Comparison of ENCODE assay signal across 8 cellular contexts in genomic region chr19:1057185-1057857, GRCh38. TPM values are rescaled to one million over a fixed set of nuclear protein-coding genes. Genes with fewer than 3 reads are reported as not detected.
A peak's percentile ranks its signal among the peaks of the same experiment; 100 is the strongest.
DNase-seq lines count a peak whose midpoint lies in the region; ATAC-seq and TF ChIP-seq lines count a peak whose summit lies in the region.

No MANE protein-coding gene starts in this region.

- CTCF ChIA-PET in T-cell (lab: Charles Lee) = interaction anchor here (0.6 to 0.7 kb wide), 2 partner anchors 10 to 32 kb away, joined by 3 to 7 read pairs; no protein-coding TSS in a partner anchor

- no peaks in the 10 kb centered on the region for H3K9me3 ChIP-seq in GM23248 (ENCODE audit: low read depth)
- peaks cover 0 to 22% (median 0%) of the 10 kb centered on the region in 3 donors for H3K9me3 ChIP-seq in adrenal gland (replicated peaks in 1 of 3)
- H3K9me3 ChIP-seq in gastroesophageal sphincter = peaks cover 0 to 55% (median 0%) of the 10 kb centered on the region in 3 donors

- no peaks in the 10 kb centered on the region for H3K79me2 ChIP-seq in GM23248 (ENCODE audit: insufficient read depth)

- H4K20me1 ChIP-seq in GM23248 (ENCODE audit: insufficient read depth) = no peaks in the 10 kb centered on the region

- no peaks in the 10 kb centered on the region for H3K9me2 ChIP-seq in GM23248 (ENCODE audit: insufficient read depth)

- H3K4me3 ChIP-seq in AG10803 (ENCODE audit: low read length) (no peak overlapping the region), GM23248 (no peak overlapping the region), adrenal gland (no peak overlapping the region), gastroesophageal sphincter (no peak overlapping the region)

- intact Hi-C loops in adrenal gland (cut with DNase I) = no loop called here

- no peaks in the 10 kb centered on the region for H3K36me3 ChIP-seq in GM23248 (ENCODE audit: low read depth)
- H3K36me3 ChIP-seq in adrenal gland (replicated peaks in 1 of 2) = no peaks in the 10 kb centered on the region
- peaks cover 0 to 44% of the 10 kb centered on the region in 2 donors for H3K36me3 ChIP-seq in gastroesophageal sphincter

- 14 to 19% methylated on average over 3 of the region's 3 CpGs for WGBS in GM23248 (ENCODE audit: low coverage in 1 of 2, low lambda C conversion rate in 2 of 2, missing lambda C conversion rate in 2 of 2), 2 experiments
- WGBS in adrenal gland, 4 donors = 43 to 57% (median 54%) methylated on average over 3 of the region's 3 CpGs
- WGBS in gastroesophageal sphincter (ENCODE audit: low coverage in 1 of 2), 2 donors = 71% methylated on average over 2 of the region's 3 CpGs; no CpG with 5 or more reads in 1 of the 2 donors

- no peak for TF ChIP-seq POLR2A in adrenal gland (IDR thresholded peaks at IDR 0.05)
- TF ChIP-seq POLR2A in gastroesophageal sphincter (IDR thresholded peaks at IDR 0.05) = no peak

- H3K27me3 ChIP-seq in GM23248 (replicated peaks; ENCODE audit: insufficient read depth) (no peaks in the 10 kb centered on the region), adrenal gland (no peaks in the 10 kb centered on the region), gastroesophageal sphincter (no peaks in the 10 kb centered on the region)

- H3K9me3 Mint-ChIP-seq in T-cell = no peaks in the 10 kb centered on the region

- POLR2A ChIA-PET in T-cell (lab: Charles Lee) = no interaction called here

- peak overlapping the region; percentile 73 to 95 for H3K27ac Mint-ChIP-seq in T-cell

- TF ChIP-seq EP300 in gastroesophageal sphincter (IDR thresholded peaks at IDR 0.05) = no peak

- H3K4me1 ChIP-seq in GM23248 (ENCODE audit: insufficient read depth) (no peaks in the 10 kb centered on the region), adrenal gland (replicated peaks in 1 of 2) (no peaks in the 10 kb centered on the region), gastroesophageal sphincter (no peaks in the 10 kb centered on the region)

- H3F3A ChIP-seq in GM23248 (ENCODE audit: insufficient read depth) = no peaks in the 10 kb centered on the region

- H3K27ac ChIP-seq in GM23248 = no peak overlapping the region
- no peak overlapping the region for H3K27ac ChIP-seq in adrenal gland
- H3K27ac ChIP-seq in gastroesophageal sphincter = no peak overlapping the region

- ATAC-seq in T-cell (replicated peaks in 1 of 4) (peak; percentile 79 to 82 (median 79)), gastroesophageal sphincter (no peak)

- H3K36me3 Mint-ChIP-seq in T-cell = peaks cover 29% of the 10 kb centered on the region

- no peak overlapping the region for H3K9ac ChIP-seq in GM23248

- in situ Hi-C loops in GM23248 (cut with MboI) = no loop called here

- DNase-seq in AG10803 (ENCODE audit: low read depth) (peak; percentile 67), GM23248 (peak; percentile 76), T-cell (peak in 3 of 34 experiments; percentile 38 to 55 (median 51)), fibroblast of gingiva (ENCODE audit: low read depth) (peak; percentile 73), HPDE6-E6E7 (ENCODE audit: extremely low spot score) (no peak), adrenal gland (no peak), COLO829 (ENCODE audit: low spot score) (no peak)

- peaks cover 19 to 30% (median 25%) of the 10 kb centered on the region in 3 donors for H3K4me1 Mint-ChIP-seq in T-cell

- H3K4me2 ChIP-seq in GM23248 (ENCODE audit: unreplicated experiment) = no peak overlapping the region

- peak overlapping the region in 1 of 3 donors; percentile 43 for H3K4me3 Mint-ChIP-seq in T-cell

- TF ChIP-seq CTCF in AG10803 (conservative IDR thresholded peaks at IDR 0.05; ENCODE audit: low read length) = no peak
- TF ChIP-seq CTCF in adrenal gland (IDR thresholded peaks at IDR 0.05) = peak in 2 of 6 experiments; percentile 9 to 10
- TF ChIP-seq CTCF in gastroesophageal sphincter (IDR thresholded peaks at IDR 0.05) = no peak

- no peaks in the 10 kb centered on the region for H3K27me3 Mint-ChIP-seq in T-cell

- no peak overlapping the region for H2AFZ ChIP-seq in GM23248

RNA-seq across cellular contexts. Expression of gene ARHGAP45, which starts 9.6 kb away (rescaled TPM):
- total RNA-seq in GM23248 (2014; rRNA removed; shearing (Covaris generic)) = 1.5 and 6.3 TPM in 2 replicates
- polyA plus RNA-seq in GM23248 (2016; fragmentation: Nextera tagmentation; extraction: Ambion mirVana) = 3.2 and 3.5 TPM in 2 replicates
- 1,000 to 10,000 TPM in 3 of 5 donors, 100 to 1,000 TPM in 2; 729 to 1,130 (median 1,073) TPM for total RNA-seq in T-cell
- 10 to 100 TPM; 18.8 to 74.3 (median 34.8) TPM for total RNA-seq in adrenal gland
- 10 to 100 TPM in 2 of 3 donors, 1 to 10 TPM in 1; 1.6 to 75.4 (median 30.2) TPM for polyA plus RNA-seq in adrenal gland
- 10 to 100 TPM in 3 of 4 donors, 1 to 10 TPM in 1; 9.5 to 29.8 (median 14.6) TPM for total RNA-seq in gastroesophageal sphincter

RNA-seq across cellular contexts. Expression of gene ABCA7, which starts 17.4 kb away (rescaled TPM):
- total RNA-seq in GM23248 (2014; rRNA removed; shearing (Covaris generic)) = 1.1 and 2.1 TPM in 2 replicates
- polyA plus RNA-seq in GM23248 (2016; fragmentation: Nextera tagmentation; extraction: Ambion mirVana) = 1.7 and 2.6 TPM in 2 replicates
- total RNA-seq in T-cell = 100 to 1,000 TPM; 166 to 217 (median 178) TPM
- 10 to 100 TPM in 7 of 8 donors, 1 to 10 TPM in 1; 8.8 to 23.2 (median 18.8) TPM for total RNA-seq in adrenal gland
- 100 to 1,000 TPM in 1 of 3 donors, 10 to 100 TPM in 1, 1 to 10 TPM in 1; 2.1 to 109 (median 28.7) TPM for polyA plus RNA-seq in adrenal gland
- total RNA-seq in gastroesophageal sphincter = 10 to 100 TPM in 1 of 4 donors, 1 to 10 TPM in 3; 3.9 to 14.3 (median 6.4) TPM

RNA-seq across cellular contexts. Expression of gene CNN2, which starts 30.9 kb away (rescaled TPM):
- 239 and 244 TPM in 2 replicates for total RNA-seq in GM23248 (2014; rRNA removed; shearing (Covaris generic))
- polyA plus RNA-seq in GM23248 (2016; fragmentation: Nextera tagmentation; extraction: Ambion mirVana) = 400 and 415 TPM in 2 replicates
- 100 to 1,000 TPM; 239 to 385 (median 314) TPM for total RNA-seq in T-cell
- total RNA-seq in adrenal gland = 10 to 100 TPM; 24.2 to 64.9 (median 42.7) TPM
- polyA plus RNA-seq in adrenal gland = 10 to 100 TPM; 11.2 to 60.8 (median 52.5) TPM
- total RNA-seq in gastroesophageal sphincter = 100 to 1,000 TPM in 1 of 4 donors, 10 to 100 TPM in 3; 52.9 to 103 (median 75.2) TPM

RNA-seq across cellular contexts. Expression of gene RNU6-2, which starts 36.0 kb away (rescaled TPM):
- not detected in 2 replicates for total RNA-seq in GM23248 (2014; rRNA removed; shearing (Covaris generic))
- not detected in 2 replicates for polyA plus RNA-seq in GM23248 (2016; fragmentation: Nextera tagmentation; extraction: Ambion mirVana)
- not detected for total RNA-seq in T-cell
- not detected for total RNA-seq in adrenal gland
- polyA plus RNA-seq in adrenal gland = not detected
- total RNA-seq in gastroesophageal sphincter = not detected

RNA-seq across cellular contexts. Expression of gene TMEM259, which starts 36.4 kb away (rescaled TPM):
- 132 and 169 TPM in 2 replicates for total RNA-seq in GM23248 (2014; rRNA removed; shearing (Covaris generic))
- polyA plus RNA-seq in GM23248 (2016; fragmentation: Nextera tagmentation; extraction: Ambion mirVana) (76.7 and 79.7 TPM in 2 replicates), adrenal gland (100 to 1,000 TPM in 2 of 3 donors, 10 to 100 TPM in 1; 79.4 to 743 (median 370) TPM)
- total RNA-seq in T-cell (100 to 1,000 TPM; 319 to 423 (median 372) TPM), adrenal gland (100 to 1,000 TPM; 126 to 308 (median 202) TPM), gastroesophageal sphincter (100 to 1,000 TPM; 146 to 179 (median 154) TPM)

Comparison
In these comparisons a context has a peak if more than half of its experiments do, and no peak if none do; other contexts are left out.
1. DNase-seq: peak in AG10803 (single experiment), GM23248 (single experiment) and fibroblast of gingiva (single experiment); none in HPDE6-E6E7 (single experiment), adrenal gland (0 of 7) and COLO829 (single experiment).
2. RNA of gene ARHGAP45, which starts 9.6 kb away (total RNA-seq): 729 to 1,130 TPM in T-cell; 18.8 to 74.3 TPM in adrenal gland, 9.5 to 29.8 TPM in gastroesophageal sphincter and 1.5 to 6.3 TPM in GM23248; every median in the first group is over 4 times any median in the second.
3. RNA of gene ABCA7, which starts 17.4 kb away (total RNA-seq): 166 to 217 TPM in T-cell; 8.8 to 23.2 TPM in adrenal gland, 3.9 to 14.3 TPM in gastroesophageal sphincter and 1.1 to 2.1 TPM in GM23248; every median in the first group is over 4 times any median in the second.